Comparison of ENCODE assay signal across 25 cellular contexts in genomic region chr6:168362276-168362990, GRCh38. TPM values are rescaled to one million over a fixed set of nuclear protein-coding genes. Genes with fewer than 3 reads are reported as not detected.
"Had no signal": no experiment of that assay in that cellular context is flagged by ENCODE, and none has a peak within 500 bp of the region (broad histone marks: within the 10 kb centered on the region; RNA-seq: fewer than 3 reads in every experiment).

No MANE protein-coding gene starts in this region.

- H3K36me3 ChIP-seq: breast epithelium had no signal

- H3K27ac ChIP-seq: breast epithelium, SK-N-MC had no signal

- H3K9me3 Mint-ChIP-seq: activated CD4-positive, alpha-beta T cell treated with anti-CD3 and anti-CD28 coated beads, Interleukin-2, amount 10 ng/mL, durations not matched to agents 24 days and 14 days; activated T-helper 2 cell treated with anti-CD3 and anti-CD28 coated beads, Interferon-gamma antibody, Interleukin-2, Interleukin-4, amounts not matched to agents 10 μg/mL and 5 μg/mL and 100 μg/mL, durations not matched to agents 14 hours and 24 hours and 36 hours had no signal

- H3K27me3 Mint-ChIP-seq: activated B cell treated with CpG ODN at 0.5 μM for 24 hours had no signal

- H3K4me1 Mint-ChIP-seq: activated B cell treated with CpG ODN at 0.5 μM for 24 hours; activated CD4-positive, alpha-beta T cell treated with anti-CD3 and anti-CD28 coated beads, Interleukin-2, amount 10 ng/mL, durations not matched to agents 24 days and 14 days; activated naive CD4-positive, alpha-beta T cell treated with anti-CD3 and anti-CD28 coated beads, Interleukin-2, amount 50 U/mL, for 24 hours had no signal

- H3K27ac Mint-ChIP-seq: activated B cell treated with CpG ODN at 0.5 μM for 24 hours; activated CD4-positive, alpha-beta T cell treated with anti-CD3 and anti-CD28 coated beads, Interleukin-2, amount 10 ng/mL, durations not matched to agents 24 days and 14 days; activated naive CD4-positive, alpha-beta T cell treated with anti-CD3 and anti-CD28 coated beads, Interleukin-2, amount 50 U/mL, for 24 hours; activated T-helper 2 cell treated with anti-CD3 and anti-CD28 coated beads, Interferon-gamma antibody, Interleukin-2, Interleukin-4, amounts not matched to agents 10 μg/mL and 5 μg/mL and 100 μg/mL, durations not matched to agents 14 hours and 24 hours and 36 hours; T-cell had no signal

- H3K36me3 Mint-ChIP-seq: activated naive CD4-positive, alpha-beta T cell treated with anti-CD3 and anti-CD28 coated beads, Interleukin-2, amount 50 U/mL, for 24 hours; T-cell had no signal

- H3K27me3 ChIP-seq: breast epithelium had no signal

- DNase-seq: activated B cell treated with CpG ODN at 0.5 μM for 24 hours; activated CD4-positive, alpha-beta T cell treated with anti-CD3 and anti-CD28 coated beads for 1 hour; activated CD4-positive, alpha-beta T cell treated with anti-CD3 and anti-CD28 coated beads, Interleukin-2, amount 10 ng/mL, durations not matched to agents 24 days and 14 days; activated CD4-positive, alpha-beta T cell treated with anti-CD3 and anti-CD28 coated beads, Interleukin-2, amount 50 U/mL, for 48 hours; activated CD8-positive, alpha-beta memory T cell treated with anti-CD3 and anti-CD28 coated beads for 24 hours; activated naive CD4-positive, alpha-beta T cell; activated T-cell treated with anti-CD3 and anti-CD28 coated beads, Interleukin-2, amount 50 U/mL, for 48 hours; IMR-90; Kasumi-1; KBM-7; NCI-H1105 treated with DMSO at 0.1 percent for 48 hours; NCI-H1436 treated with DMSO at 0.1 percent for 48 hours; NCI-H187; NCI-H2081; NCI-H446; NCI-H524; T-cell; T-helper 2 cell; T1000 had no signal

- H3K4me3 ChIP-seq: breast epithelium, SK-N-MC had no signal

- H3K4me1 ChIP-seq: breast epithelium had no signal

- H3K9me3 ChIP-seq: breast epithelium had no signal

- H3K4me3 Mint-ChIP-seq: activated B cell treated with CpG ODN at 0.5 μM for 24 hours; activated CD4-positive, alpha-beta T cell treated with anti-CD3 and anti-CD28 coated beads, Interleukin-2, amount 10 ng/mL, durations not matched to agents 24 days and 14 days; activated naive CD4-positive, alpha-beta T cell treated with anti-CD3 and anti-CD28 coated beads, Interleukin-2, amount 50 U/mL, for 24 hours; T-cell had no signal

- ATAC-seq: T-cell had no signal

RNA-seq across cellular contexts. Expression of gene DACT2, which starts 42.9 kb away (rescaled TPM):
- total RNA-seq: activated B cell treated with CpG ODN at 0.5 μM for 24 hours, IMR-90, OCI-LY7, RPMI7951, T-cell had no signal
- polyA plus RNA-seq: IMR-90 had no signal
